ENCODE assay signal across 32 cellular contexts in genomic region chr14:90607141-90607540, GRCh38.
DNase-seq lines count a peak whose midpoint lies in the region; ATAC-seq, FAIRE-seq and TF ChIP-seq lines count a peak whose summit lies in the region.
"Had no signal": no experiment of that assay in that cellular context is flagged by ENCODE, and none has a peak within 500 bp of the region (broad histone marks: within the 10 kb centered on the region; RNA-seq: fewer than 3 reads in every experiment).

No MANE protein-coding gene starts in this region.

- H3K4me2 ChIP-seq in H1 (ENCODE audit: insufficient read depth in 1 of 2, low read depth in 2 of 2, low read length in 2 of 2), result no peak overlapping the region
- H3K4me2 ChIP-seq: PC-9 had no signal

- FAIRE-seq in H1 (lab: Jason Lieb, UNC), result no peak
- FAIRE-seq: D721Med, GM12891, H54 had no signal

- H3K4ac ChIP-seq in H1 (replicated peaks; ENCODE audit: insufficient read length, low read depth, low read length), result no peak overlapping the region

- H3K4me3 ChIP-seq in H1 (ENCODE audit: extremely low read depth in 1 of 4, insufficient read depth in 2 of 4, low read depth in 3 of 4, low read length in 4 of 4), result no peak overlapping the region
- no peak overlapping the region for H3K4me3 ChIP-seq in left lung
- no peak overlapping the region for H3K4me3 ChIP-seq in upper lobe of right lung
- H3K4me3 ChIP-seq: PC-9, psoas muscle, skin epidermis, thyroid gland had no signal

- CTCF ChIA-PET in H1 (lab: Charles Lee; ENCODE audit: partially characterized antibody), result interaction anchor here (1.1 to 2.6 kb wide), 3 partner anchors 9 to 90 kb away, joined by 3 to 9 read pairs (median 3); no protein-coding TSS in a partner anchor

- no peak overlapping the region for H4K8ac ChIP-seq in H1 (ENCODE audit: extremely low read depth, insufficient read depth, low read length)

- intact Hi-C loops in Right ventricle myocardium inferior (cut with DNase I) (no loop called here), cardiac septum (cut with DNase I) (no loop called here), left lung (cut with DNase I) (no loop called here), upper lobe of right lung (cut with DNase I) (no loop called here)

- H2AK5ac ChIP-seq in H1 (ENCODE audit: low read depth, low read length), result no peak overlapping the region

- POLR2A ChIA-PET in H1 (lab: Charles Lee; ENCODE audit: partially characterized antibody), result no interaction called here

- no peaks in the 10 kb centered on the region for H3K79me2 ChIP-seq in H1 (ENCODE audit: control insufficient read depth in 1 of 2, insufficient read depth in 2 of 2, low read length in 2 of 2)

- no peak for TF ChIP-seq EP300 in H1 (IDR thresholded peaks at IDR 0.05; ENCODE audit: borderline replicate concordance in 1 of 2, low read depth in 2 of 2, low read length in 2 of 2)

- 0 out of 2 replicates have a peak overlapping the region, but pooled peaks have one; percentile 14 for H2BK5ac ChIP-seq in H1 (ENCODE audit: low read depth, low read length)

- H3K9me3 ChIP-seq in H1 (ENCODE audit: insufficient read depth in 2 of 2, low read depth in 1 of 2, low read length in 1 of 2) (no peaks in the 10 kb centered on the region), left lung (no peaks in the 10 kb centered on the region), upper lobe of right lung (no peaks in the 10 kb centered on the region)
- H3K9me3 ChIP-seq: psoas muscle, thyroid gland had no signal

- H3K27me3 ChIP-seq in H1 (replicated peaks in 1 of 4; ENCODE audit: control insufficient read depth in 3 of 4, extremely low read depth in 1 of 4, insufficient read depth in 3 of 4, low read length in 3 of 4) (no peaks in the 10 kb centered on the region), left lung (no peaks in the 10 kb centered on the region), upper lobe of right lung (no peaks in the 10 kb centered on the region)
- H3K27me3 ChIP-seq: thyroid gland had no signal

- H2AFZ ChIP-seq in H1 (ENCODE audit: low read length), result no peak overlapping the region
- H2AFZ ChIP-seq: PC-9 had no signal

- no peak for DNase-seq in Right ventricle myocardium inferior (ENCODE audit: missing footprints)
- DNase-seq in cardiac septum (ENCODE audit: low spot score), result no peak
- DNase-seq in H1 (ENCODE audit: low read depth in 1 of 2, low spot score in 2 of 2), result no peak
- DNase-seq in left lung, result no peak
- peak; percentile 32 for DNase-seq in upper lobe of right lung
- no peak for DNase-seq in ureter (ENCODE audit: low spot score)
- DNase-seq: activated CD4-positive, alpha-beta T cell treated with anti-CD3 and anti-CD28 coated beads, Interleukin-2, amount 10 ng/mL, durations not matched to agents 24 days and 14 days; activated T-cell treated with anti-CD3 and anti-CD28 coated beads, Interleukin-2, amount 50 U/mL, for 4 hours; CD4-positive, CD25-positive, alpha-beta regulatory T cell; effector CD8-positive, alpha-beta T cell; glutamatergic neuron; KG1; kidney glomerular epithelial cell; mesenchymal stem cell; MM.1S; NCI-H1436 treated with DMSO at 0.1 percent for 48 hours; NCI-H446 treated with DMSO at 0.1 percent for 48 hours; NCI-H82; PC-9; psoas muscle; SHP77; stimulated activated naive CD8-positive, alpha-beta T cell treated with anti-CD3 and anti-CD28 coated beads, Interleukin-15, amount 100 ng/mL, for 72 hours; thyroid gland; WERI-Rb-1 had no signal

- no peak overlapping the region for H2BK120ac ChIP-seq in H1 (replicated peaks; ENCODE audit: low read depth, low read length)

- H2BK12ac ChIP-seq in H1 (ENCODE audit: low read depth, low read length), result peak overlapping the region; percentile 62; the same call in 1 of the 2 replicates

- H3K27ac ChIP-seq in H1 (ENCODE audit: low read depth, low read length) (no peak overlapping the region), left lung (no peak overlapping the region), upper lobe of right lung (no peak overlapping the region)
- H3K27ac ChIP-seq: 22Rv1, epithelial cell of prostate, PC-9, psoas muscle, skin epidermis, thyroid gland, WERI-Rb-1 had no signal

- no peak overlapping the region for H3K14ac ChIP-seq in H1 (ENCODE audit: insufficient read length)

- H3K36me3 ChIP-seq in H1 (ENCODE audit: control insufficient read depth in 2 of 4, insufficient read depth in 4 of 4, low read length in 3 of 4) (no peaks in the 10 kb centered on the region), left lung (peaks cover 0 to 8% of the 10 kb centered on the region in 2 donors), upper lobe of right lung (no peaks in the 10 kb centered on the region)
- H3K36me3 ChIP-seq: thyroid gland had no signal

- no peaks in the 10 kb centered on the region for H3K23me2 ChIP-seq in H1 (ENCODE audit: low read depth, low read length)

- ATAC-seq in Right ventricle myocardium inferior (peak; percentile 63), left lung (peak; percentile 14), upper lobe of right lung (peak; percentile 55), HG02610 (IDR thresholded peaks at IDR 0.05; ENCODE audit: unreplicated experiment) (no peak), GM18502 (IDR thresholded peaks at IDR 0.05; ENCODE audit: poor library complexity, unreplicated experiment) (no peak)
- ATAC-seq: activated T-cell treated with anti-CD3 and anti-CD28 coated beads, Interleukin-2, amount 50 U/mL, for 4 hours; stimulated activated naive CD8-positive, alpha-beta T cell treated with anti-CD3 and anti-CD28 coated beads, Interleukin-15, amount 100 ng/mL, for 72 hours had no signal

- H4K5ac ChIP-seq in H1 (ENCODE audit: insufficient read length, low read depth, low read length), result no peak overlapping the region

- no peak overlapping the region for H3K23ac ChIP-seq in H1 (ENCODE audit: insufficient read length)

- H2BK20ac ChIP-seq in H1 (ENCODE audit: low read length), result no peak overlapping the region; the same call in 1 of the 2 replicates

- TF ChIP-seq CTCF in H1 (IDR thresholded peaks at IDR 0.05; ENCODE audit: control extremely low read depth in 1 of 3, insufficient read depth in 1 of 3, low read depth in 1 of 3, low read length in 3 of 3), result no peak
- TF ChIP-seq CTCF in left lung (IDR thresholded peaks at IDR 0.05), result no peak
- TF ChIP-seq CTCF in upper lobe of right lung (IDR thresholded peaks at IDR 0.05), result no peak

- no peaks in the 10 kb centered on the region for H4K20me1 ChIP-seq in H1 (replicated peaks in 1 of 2; ENCODE audit: control insufficient read depth in 1 of 2, insufficient read depth in 2 of 2, low read length in 2 of 2)

- WGBS in H1 (ENCODE audit: extremely low coverage in 1 of 2, insufficient coverage in 1 of 2, insufficient read length in 1 of 2, insufficient replicate concordance in 2 of 2, low coverage in 1 of 2, low lambda C conversion rate in 2 of 2, missing lambda C conversion rate in 1 of 2), 2 experiments, result 80% methylated on average over 10 of the region's 10 CpGs; no CpG with 5 or more reads in 1 of the 2 experiments

- no peak for TF ChIP-seq POLR2A in H1 (IDR thresholded peaks at IDR 0.05; ENCODE audit: control extremely low read depth in 1 of 2, low read depth in 2 of 2, low read length in 2 of 2)

- TF ChIP-seq RAD21 in H1 (IDR thresholded peaks at IDR 0.05 in 1 of 2, conservative IDR thresholded peaks at IDR 0.05 in 1 of 2; ENCODE audit: low read depth in 2 of 2, low read length in 2 of 2), result no peak

- H3K79me1 ChIP-seq in H1 (ENCODE audit: low read depth, low read length), result no peaks in the 10 kb centered on the region

- H4K91ac ChIP-seq in H1 (replicated peaks; ENCODE audit: insufficient read length, low read length), result peak overlapping the region; percentile 46

- H3K4me1 ChIP-seq in H1 (replicated peaks in 1 of 4; ENCODE audit: control insufficient read depth in 3 of 4, insufficient read depth in 4 of 4, low read length in 3 of 4) (peaks cover 8 to 23% (median 20%) of the 10 kb centered on the region in 4 experiments; a peak in 6 of 7 replicates), left lung (peaks cover 7 to 36% of the 10 kb centered on the region in 2 donors), upper lobe of right lung (peaks cover 7% of the 10 kb centered on the region)
- H3K4me1 ChIP-seq: thyroid gland had no signal

- no peak overlapping the region for H3K9ac ChIP-seq in H1 (replicated peaks in 1 of 4; ENCODE audit: extremely low read depth in 1 of 4, low read depth in 3 of 4, low read length in 3 of 4)

- H2BK15ac ChIP-seq in H1 (ENCODE audit: low read length), result no peak overlapping the region

- H3K18ac ChIP-seq in H1 (ENCODE audit: extremely low read depth, low read length), result no peak overlapping the region

- H3K56ac ChIP-seq in H1 (replicated peaks; ENCODE audit: insufficient read length, low read depth, low read length), result no peak overlapping the region

TF ChIP-seq in H1, 55 proteins besides CTCF, POLR2A, EP300 and RAD21:
- TF ChIP-seq SIX5 (IDR thresholded peaks at IDR 0.05; ENCODE audit: low read depth, low read length) (no peak), GABPA (IDR thresholded peaks at IDR 0.05; ENCODE audit: borderline replicate concordance, insufficient read depth, low read length) (no peak), USF2 (IDR thresholded peaks at IDR 0.05; ENCODE audit: low read length) (no peak), CBX5 (IDR thresholded peaks at IDR 0.05; ENCODE audit: low read depth, low read length) (no peak), NANOG (IDR thresholded peaks at IDR 0.05; ENCODE audit: insufficient read depth, low read depth, low read length, poor library complexity, severe bottlenecking) (no peak), TAF1 (IDR thresholded peaks at IDR 0.05; ENCODE audit: low read depth, low read length) (no peak), RNF2 (IDR thresholded peaks at IDR 0.05; ENCODE audit: borderline replicate concordance, low read depth, low read length, missing control alignments, poor library complexity, severe bottlenecking) (no peak), SAP30 (IDR thresholded peaks at IDR 0.05; ENCODE audit: insufficient read depth, insufficient replicate concordance, low read length) (no peak)

Comparison
In these comparisons a context has a peak if more than half of its experiments do, and no peak if none do; other contexts are left out.
1. ATAC-seq: peak in Right ventricle myocardium inferior (single experiment), left lung (single experiment) and upper lobe of right lung (single experiment); none in HG02610 (single experiment) and GM18502 (single experiment).